In the genomic region with DNA sequence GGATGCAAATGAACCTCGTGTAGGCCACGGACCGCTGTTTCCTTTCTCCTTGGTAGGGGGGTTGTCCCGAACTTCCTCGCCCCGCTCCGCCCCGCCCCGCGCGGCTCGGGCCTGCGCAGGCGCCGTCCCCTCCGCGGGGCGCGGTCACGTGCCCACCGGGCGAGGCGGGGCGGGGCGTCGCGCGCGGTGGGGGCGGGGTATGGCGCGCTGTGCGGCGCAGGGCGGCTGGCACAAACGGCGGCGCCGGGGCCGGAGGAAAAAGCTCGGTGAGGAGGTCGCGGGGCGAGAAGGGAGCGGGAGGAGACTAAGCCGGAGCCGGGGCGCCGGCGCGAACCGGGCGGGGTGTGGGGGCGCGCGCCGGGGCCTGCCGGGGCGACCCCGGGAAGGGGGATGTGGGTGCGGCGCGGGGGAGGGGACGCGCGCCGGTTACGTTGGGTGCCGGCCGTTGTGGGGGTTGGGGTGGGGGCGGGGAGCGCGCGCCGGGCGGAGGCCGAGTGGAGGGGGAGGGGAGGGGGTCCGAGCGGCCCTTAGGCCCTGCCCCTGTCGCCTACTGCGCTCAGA, we compare ENCODE assay signal across 8 cellular contexts. TPM values are rescaled to one million over a fixed set of nuclear protein-coding genes. Genes with fewer than 3 reads are reported as not detected.
DNase-seq lines count a peak whose midpoint lies in the region; ATAC-seq and TF ChIP-seq lines count a peak whose summit lies in the region.

A gene (plus strand): TSS at position 195 of the 561 bp plus-strand sequence. CDS start 1,382 bp downstream, outside the sequence.

- peak within 1 kb of the TSS; percentile 63 for H3K4ac ChIP-seq in IMR-90 (ENCODE audit: low read depth, low read length)

- H3K9me3 ChIP-seq in IMR-90 (ENCODE audit: control insufficient read depth, insufficient read depth, low read length) (no peaks in the 10 kb centered on the region), right lobe of liver (no peaks in the 10 kb centered on the region), thoracic aorta (no peaks in the 10 kb centered on the region)

- peak within 1 kb of the TSS; percentile 95 for H3K27ac ChIP-seq in IMR-90 (ENCODE audit: insufficient read depth, low read length)
- H3K27ac ChIP-seq in right lobe of liver = peak within 1 kb of the TSS; percentile 77 to 92 (median 80)
- peak within 1 kb of the TSS; percentile 86 to 87 for H3K27ac ChIP-seq in thoracic aorta

- peaks cover 44% of the 10 kb centered on the region for H4K20me1 ChIP-seq in IMR-90 (ENCODE audit: insufficient read depth, low read length)

- peak within 1 kb of the TSS; percentile 99 for H2AK9ac ChIP-seq in IMR-90 (replicated peaks; ENCODE audit: low read depth, low read length, poor library complexity)

- H3K36me3 ChIP-seq in IMR-90 (ENCODE audit: control insufficient read depth, insufficient read depth, low read length) = peaks cover 30% of the 10 kb centered on the region
- H3K36me3 ChIP-seq in right lobe of liver = peaks cover 0 to 7% (median 0%) of the 10 kb centered on the region in 4 donors
- peaks cover 3% of the 10 kb centered on the region for H3K36me3 ChIP-seq in thoracic aorta

- peaks cover 62% of the 10 kb centered on the region for H3K4me1 Mint-ChIP-seq in CD14-positive monocyte

- peak within 1 kb of the TSS; percentile 67 to 71 for H4K8ac ChIP-seq in IMR-90 (ENCODE audit: low read depth in 2 of 2, low read length in 2 of 2)

- peaks cover 0 to 3% (median 0%) of the 10 kb centered on the region in 3 donors for H3K27me3 Mint-ChIP-seq in CD14-positive monocyte (ENCODE audit: low read depth in 3 of 3)

- H3K9ac ChIP-seq in IMR-90 (ENCODE audit: low read depth, low read length) = peak within 1 kb of the TSS; percentile 96

- H3K36me3 Mint-ChIP-seq in CD14-positive monocyte = peaks cover 32 to 52% of the 10 kb centered on the region in 2 donors

- H3K4me2 ChIP-seq in IMR-90 (ENCODE audit: low read depth, low read length) = peak within 1 kb of the TSS; percentile 85

- no peak for DNase-seq in CD14-positive monocyte (ENCODE audit: low spot score)
- DNase-seq in IMR-90 = no peak
- DNase-seq in cardiac fibroblast (ENCODE audit: low read depth in 2 of 2) = no peak
- no peak for DNase-seq in right lobe of liver
- no peak for DNase-seq in thoracic aorta (ENCODE audit: low spot score)
- no peak for DNase-seq in glomerular visceral epithelial cell (ENCODE audit: extremely low spot score)
- DNase-seq in middle frontal gyrus (ENCODE audit: extremely low spot score, low spot score) = no peak

- H3K4me1 ChIP-seq in IMR-90 (ENCODE audit: control insufficient read depth, insufficient read depth, low read length) = peaks cover 31% of the 10 kb centered on the region
- peaks cover 0 to 40% (median 16%) of the 10 kb centered on the region in 4 donors for H3K4me1 ChIP-seq in right lobe of liver
- peaks cover 40 to 50% of the 10 kb centered on the region in 2 donors for H3K4me1 ChIP-seq in thoracic aorta (ENCODE audit: control insufficient read depth in 1 of 2, low read depth in 2 of 2)

- H2BK120ac ChIP-seq in IMR-90 (ENCODE audit: low read depth, low read length) = peak within 1 kb of the TSS; percentile 27

- no peak for TF ChIP-seq CTCF in CD14-positive monocyte (IDR thresholded peaks at IDR 0.05)
- no peak for TF ChIP-seq CTCF in IMR-90 (conservative IDR thresholded peaks at IDR 0.05; ENCODE audit: low read depth, low read length)
- TF ChIP-seq CTCF in cardiac fibroblast (IDR thresholded peaks at IDR 0.05; ENCODE audit: low read depth, low read length) = no peak
- no peak for TF ChIP-seq CTCF in right lobe of liver (IDR thresholded peaks at IDR 0.05)
- no peak for TF ChIP-seq CTCF in thoracic aorta (IDR thresholded peaks at IDR 0.05)

- peak within 1 kb of the TSS; percentile 88 for H2AFZ ChIP-seq in IMR-90 (replicated peaks; ENCODE audit: low read length, poor library complexity)

- H3K9me3 Mint-ChIP-seq in CD14-positive monocyte = no peaks in the 10 kb centered on the region

- no peaks in the 10 kb centered on the region for H3K27me3 ChIP-seq in IMR-90 (ENCODE audit: control insufficient read depth, insufficient read depth, low read length)
- no peaks in the 10 kb centered on the region for H3K27me3 ChIP-seq in right lobe of liver
- no peaks in the 10 kb centered on the region for H3K27me3 ChIP-seq in thoracic aorta (replicated peaks; ENCODE audit: insufficient read depth)

- peak within 1 kb of the TSS; percentile 72 for H3K23ac ChIP-seq in IMR-90 (ENCODE audit: low read depth, low read length)

- H3K79me1 ChIP-seq in IMR-90 (ENCODE audit: low read depth in 1 of 2, low read length in 2 of 2) = peaks cover 4 to 52% of the 10 kb centered on the region in 2 experiments; a peak in 3 of 4 replicates

- ATAC-seq in GM19463 (IDR thresholded peaks at IDR 0.05; ENCODE audit: unreplicated experiment) = peak; percentile 59
- peak; percentile 95 for ATAC-seq in IMR-90 (ENCODE audit: low read depth)
- ATAC-seq in right lobe of liver = no peak
- ATAC-seq in thoracic aorta (ENCODE audit: insufficient number of reproducible peaks, low FRiP score, low read depth) = peak; percentile 94

- WGBS in IMR-90 (ENCODE audit: extremely low coverage in 2 of 2, insufficient read length in 1 of 2), 2 experiments = 0% methylated on average over 14 of the region's 81 CpGs; no CpG with 5 or more reads in 1 of the 2 experiments
- WGBS in right lobe of liver (ENCODE audit: insufficient coverage, low coverage, low lambda C conversion rate, missing lambda C conversion rate) = 0% methylated on average over 3 of the region's 81 CpGs

- H3K27ac Mint-ChIP-seq in CD14-positive monocyte = peak within 1 kb of the TSS; percentile 97 to 99 (median 98)

- in situ Hi-C loops in IMR-90 (cut with MboI; ENCODE audit: low sequenced_read_pairs) = no loop called here

- peak within 1 kb of the TSS; percentile 75 for H2AK5ac ChIP-seq in IMR-90 (ENCODE audit: low read depth, low read length)

- H4K91ac ChIP-seq in IMR-90 (ENCODE audit: insufficient read depth, low read depth, low read length) = peak within 1 kb of the TSS; percentile 50

- peak within 1 kb of the TSS; percentile 89 for H3K14ac ChIP-seq in IMR-90 (replicated peaks; ENCODE audit: low read depth, low read length)

- TF ChIP-seq POLR2A in IMR-90 (IDR thresholded peaks at IDR 0.05; ENCODE audit: low read depth, low read length) = peak; percentile 67
- peak; percentile 58 for TF ChIP-seq POLR2A in right lobe of liver (IDR thresholded peaks at IDR 0.05)

- peaks cover 29% of the 10 kb centered on the region for H3K9me1 ChIP-seq in IMR-90 (ENCODE audit: insufficient read depth, low read length)

- H3K18ac ChIP-seq in IMR-90 (ENCODE audit: low read depth, low read length) = peak within 1 kb of the TSS; percentile 81

- H2BK5ac ChIP-seq in IMR-90 (ENCODE audit: low read depth, low read length, poor library complexity, severe bottlenecking) = peak within 1 kb of the TSS; percentile 82

- POLR2A ChIA-PET in IMR-90 (lab: Charles Lee; ENCODE audit: unreplicated experiment) = interaction anchor here (0.6 to 1.0 kb wide), 2 partner anchors 22 to 44 kb away, joined by 6 to 8 read pairs; a partner anchor contains a TSS

- H3K4me3 ChIP-seq in IMR-90 (ENCODE audit: insufficient read depth, low read depth, low read length) = peak within 1 kb of the TSS; percentile 96
- peak within 1 kb of the TSS; percentile 86 to 91 for H3K4me3 ChIP-seq in cardiac fibroblast (replicated peaks in 1 of 2; ENCODE audit: low read depth in 2 of 2, low read length in 2 of 2)
- H3K4me3 ChIP-seq in right lobe of liver = peak within 1 kb of the TSS; percentile 83 to 93 (median 89)
- peak within 1 kb of the TSS; percentile 91 for H3K4me3 ChIP-seq in thoracic aorta

- BruUV-seq in IMR-90 (replicated peaks; lab: Mats Ljungman, UMichigan) = no TSS peak

- H3K56ac ChIP-seq in IMR-90 (ENCODE audit: extremely low read depth, insufficient read depth, low read length) = peak within 1 kb of the TSS; percentile 78

- H3K4me3 Mint-ChIP-seq in CD14-positive monocyte = peak within 1 kb of the TSS; percentile 91 to 96

- intact Hi-C loops in CD14-positive monocyte (cut with micrococcal nuclease) (loop anchor here in 1 of 2 donors (1.0 to 5.0 kb wide), 3 partner anchors 21 to 82 kb away; a partner anchor contains a TSS), IMR-90 (cut with micrococcal nuclease) (loop anchor here (5.0 kb wide), 2 partner anchors 47 to 82 kb away; a partner anchor contains a TSS), right lobe of liver (cut with DNase I) (no loop called here)

- peak within 1 kb of the TSS; percentile 39 for H4K5ac ChIP-seq in IMR-90 (ENCODE audit: low read depth, low read length)

- CTCF ChIA-PET in IMR-90 (lab: Yijun Ruan, JAX) = interaction anchor here (0.5 to 1.1 kb wide), 6 partner anchors 8 to 788 kb away, joined by 3 to 4 read pairs (median 3); a partner anchor contains a TSS

- peak within 1 kb of the TSS; percentile 30; the same call in 1 of the 3 replicates for H2BK15ac ChIP-seq in IMR-90 (ENCODE audit: low read depth, low read length)

- dilution Hi-C loops in IMR-90 (cut with HindIII; ENCODE audit: low sequenced_read_pairs, unreplicated experiment) = no loop called here

- H2BK20ac ChIP-seq in IMR-90 (ENCODE audit: low read depth, low read length) = no peak within 1 kb of the TSS

- TF ChIP-seq RAD21 in IMR-90 (IDR thresholded peaks at IDR 0.05; ENCODE audit: low read length) = no peak

TF ChIP-seq in IMR-90, 13 proteins besides CTCF, POLR2A, EP300 and RAD21 (continues in another document):
- TF ChIP-seq MAZ (IDR thresholded peaks at IDR 0.05; ENCODE audit: borderline replicate concordance, low read depth, low read length) (no peak), MAFK (IDR thresholded peaks at IDR 0.05; ENCODE audit: low read depth, low read length) (no peak)
- TF ChIP-seq, protein P1, sequence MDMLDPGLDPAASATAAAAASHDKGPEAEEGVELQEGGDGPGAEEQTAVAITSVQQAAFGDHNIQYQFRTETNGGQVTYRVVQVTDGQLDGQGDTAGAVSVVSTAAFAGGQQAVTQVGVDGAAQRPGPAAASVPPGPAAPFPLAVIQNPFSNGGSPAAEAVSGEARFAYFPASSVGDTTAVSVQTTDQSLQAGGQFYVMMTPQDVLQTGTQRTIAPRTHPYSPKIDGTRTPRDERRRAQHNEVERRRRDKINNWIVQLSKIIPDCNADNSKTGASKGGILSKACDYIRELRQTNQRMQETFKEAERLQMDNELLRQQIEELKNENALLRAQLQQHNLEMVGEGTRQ (IDR thresholded peaks at IDR 0.05; ENCODE audit: low read depth, low read length) = peak; percentile 95

RNA-seq across cellular contexts. Expression of the gene that starts here (rescaled TPM):
- polyA plus RNA-seq in CD14-positive monocyte (10 to 100 TPM; 60.6 to 76.8 TPM), IMR-90 (2012; rRNA removed) (60.2 and 62.7 TPM in 2 replicates)
- total RNA-seq in IMR-90 (2012; rRNA removed) (50.5 and 54.1 TPM in 2 replicates), right lobe of liver (10 to 100 TPM; 34.5 to 47.0 (median 37.4) TPM), thoracic aorta (100 to 1,000 TPM; 113 to 127 TPM)
- 39.4 and 78.4 TPM in 2 replicates for polyA plus RNA-seq in IMR-90 (2012; cell fraction: cytosol; rRNA removed)
- 64.4 and 149 TPM in 2 replicates for polyA plus RNA-seq in IMR-90 (2012; cell fraction: nucleus; rRNA removed; ENCODE audit: low replicate concordance)

Comparison
In these comparisons a context has a peak if more than half of its experiments do, and no peak if none do; other contexts are left out.
1. ATAC-seq: peak in GM19463 (single experiment), IMR-90 (single experiment) and thoracic aorta (single experiment); none in right lobe of liver (0 of 4).
2. Peak in every context shown above with its lines, with median percentiles within 50 percentile points of each other: H3K27ac ChIP-seq and H3K4me3 ChIP-seq.